ENCODE assay signal across 1 cellular context in genomic region chr12:21648378-21648777, GRCh38.
TF ChIP-seq lines count a peak whose summit lies in the region.

No MANE protein-coding gene starts in this region.

TF ChIP-seq in A549, 52 proteins besides CTCF, POLR2A, EP300 and RAD21 (continued from another document):
- TF ChIP-seq REST (IDR thresholded peaks at IDR 0.05) = no peak
